In the genomic region with DNA sequence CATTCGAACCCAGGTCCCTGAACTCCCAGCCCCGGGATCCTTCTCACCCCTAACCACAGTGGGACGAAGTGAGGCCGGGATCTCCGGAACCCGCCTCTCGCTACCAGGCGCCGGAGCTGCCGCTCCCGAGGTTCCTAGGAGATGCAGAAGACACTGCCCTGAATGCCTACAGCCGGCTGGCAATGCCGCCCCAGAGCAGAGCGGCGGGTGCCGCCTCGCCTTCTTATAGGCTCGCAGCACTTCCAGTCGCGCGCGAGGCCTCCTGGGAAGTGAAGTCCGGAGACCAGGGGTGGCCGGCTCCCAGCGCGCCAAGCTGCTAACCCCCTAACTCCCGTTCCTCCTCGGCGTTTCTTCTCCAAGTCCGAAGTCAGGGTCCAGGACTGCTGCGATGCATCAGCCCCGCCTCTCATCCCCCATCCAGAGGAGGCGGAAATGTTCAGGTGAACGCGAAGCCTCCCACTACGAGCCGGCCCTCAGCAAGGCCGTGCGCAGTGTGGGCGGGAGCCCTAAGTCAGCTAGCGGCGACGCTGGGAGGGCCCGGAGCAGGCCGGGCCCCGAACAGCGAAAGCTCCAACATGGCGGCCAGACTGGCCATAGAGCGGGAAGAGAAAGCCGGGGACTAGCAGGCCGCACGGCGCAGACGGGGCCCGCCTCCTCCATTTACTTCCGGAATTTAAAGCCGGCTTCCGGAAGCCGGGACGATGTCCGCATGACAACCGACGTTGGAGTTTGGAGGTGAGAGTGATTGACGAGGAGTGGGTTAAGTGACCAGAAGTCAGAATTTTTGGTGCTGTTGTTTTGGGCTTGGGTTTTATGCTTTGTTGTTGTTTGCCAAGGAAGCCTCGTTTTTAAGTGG, we compare ENCODE assay signal across 8 cellular contexts. TPM values are rescaled to one million over a fixed set of nuclear protein-coding genes. Genes with fewer than 3 reads are reported as not detected.
DNase-seq lines count a peak whose midpoint lies in the region; ATAC-seq, FAIRE-seq and TF ChIP-seq lines count a peak whose summit lies in the region.

A gene with protein sequence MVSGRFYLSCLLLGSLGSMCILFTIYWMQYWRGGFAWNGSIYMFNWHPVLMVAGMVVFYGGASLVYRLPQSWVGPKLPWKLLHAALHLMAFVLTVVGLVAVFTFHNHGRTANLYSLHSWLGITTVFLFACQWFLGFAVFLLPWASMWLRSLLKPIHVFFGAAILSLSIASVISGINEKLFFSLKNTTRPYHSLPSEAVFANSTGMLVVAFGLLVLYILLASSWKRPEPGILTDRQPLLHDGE (minus strand): TSS at position 197 of the 856 bp plus-strand sequence. CDS start 5,169 bp downstream, outside the sequence.
A gene (plus strand): TSS at position 689 of the 856 bp plus-strand sequence. CDS start 2,017 bp downstream, outside the sequence.

- H2AFZ ChIP-seq in mammary epithelial cell (ENCODE audit: low read depth, low read length): peak within 1 kb of the TSS; percentile 95
- peak within 1 kb of the TSS; percentile 87 for H2AFZ ChIP-seq in smooth muscle cell (ENCODE audit: low read depth)

- POLR2A ChIA-PET in A549 (lab: Yijun Ruan, JAX): interaction anchor here (0.6 to 5.2 kb wide), 23 partner anchors 8 to 1212 kb away, joined by 3 to 67 read pairs (median 8); a partner anchor contains a TSS

- BruUV-seq in mammary epithelial cell (replicated peaks; lab: Mats Ljungman, UMichigan): no TSS peak

- intact Hi-C loops in mammary epithelial cell (cut with micrococcal nuclease): loop anchor here (1.0 to 2.0 kb wide), 5 partner anchors 7 to 29 kb away; a partner anchor contains a TSS

- H3K9me3 ChIP-seq in A549 (no peaks in the 10 kb centered on the region), WERI-Rb-1 (ENCODE audit: severe bottlenecking) (no peaks in the 10 kb centered on the region), mammary epithelial cell (replicated peaks; ENCODE audit: insufficient read depth, low read length) (no peaks in the 10 kb centered on the region), smooth muscle cell (replicated peaks; ENCODE audit: low read depth) (no peaks in the 10 kb centered on the region)

- peaks cover 52% of the 10 kb centered on the region for H3K79me2 ChIP-seq in mammary epithelial cell (ENCODE audit: insufficient read depth, low read length)
- peaks cover 27% of the 10 kb centered on the region for H3K79me2 ChIP-seq in smooth muscle cell (ENCODE audit: low read depth)

- CTCF ChIA-PET in A549 (lab: Yijun Ruan, JAX) (interaction anchor here (1.0 to 33.1 kb wide), 8 partner anchors 9 to 107 kb away, joined by 3 to 521 read pairs (median 10); a partner anchor contains a TSS), mammary epithelial cell (lab: Charles Lee; ENCODE audit: low non-redundant PET) (interaction anchor here (1.2 to 1.5 kb wide), 2 partner anchors 24 to 26 kb away, joined by 7 to 9 read pairs; no protein-coding TSS in a partner anchor)

- ATAC-seq in A549 (peak; percentile 98), GM18861 (IDR thresholded peaks at IDR 0.05; ENCODE audit: unreplicated experiment) (peak; percentile 82), HG03097 (IDR thresholded peaks at IDR 0.05; ENCODE audit: low FRiP score, unreplicated experiment) (peak; percentile 74)

- H3K27me3 ChIP-seq in WERI-Rb-1 (ENCODE audit: insufficient read depth, low read depth, severe bottlenecking) (no peaks in the 10 kb centered on the region), mammary epithelial cell (ENCODE audit: insufficient read depth, low read length) (no peaks in the 10 kb centered on the region), smooth muscle cell (ENCODE audit: low read depth) (no peaks in the 10 kb centered on the region)

- 1% methylated on average over 46 of the region's 65 CpGs for WGBS in A549 (ENCODE audit: missing lambda C conversion rate)
- 2% methylated on average over 22 of the region's 65 CpGs for WGBS in mammary epithelial cell (ENCODE audit: low coverage, missing lambda C conversion rate)
- WGBS in smooth muscle cell (ENCODE audit: low lambda C conversion rate): under 1% methylated on average over 65 of the region's 65 CpGs

- no peak for TF ChIP-seq RAD21 in A549 (conservative IDR thresholded peaks at IDR 0.05 in 1 of 2, IDR thresholded peaks at IDR 0.05 in 1 of 2)

- peaks cover 15% of the 10 kb centered on the region; the same call in 2 of the 3 replicates for H3K4me1 ChIP-seq in A549
- H3K4me1 ChIP-seq in mammary epithelial cell (ENCODE audit: insufficient read depth, low read length): peaks cover 13% of the 10 kb centered on the region
- H3K4me1 ChIP-seq in smooth muscle cell (ENCODE audit: low read depth): peaks cover 18% of the 10 kb centered on the region

- H3K27ac ChIP-seq in A549 (peak within 1 kb of the TSS; percentile 96 to 97), WERI-Rb-1 (peak within 1 kb of the TSS; percentile 100), mammary epithelial cell (ENCODE audit: insufficient read depth, low read depth, low read length) (peak within 1 kb of the TSS; percentile 77), smooth muscle cell (ENCODE audit: low read depth) (peak within 1 kb of the TSS; percentile 96)

- FAIRE-seq in A549 (lab: Jason Lieb, UNC): no peak

- H3K4me3 ChIP-seq in A549 (peak within 1 kb of the TSS; percentile 82), WERI-Rb-1 (ENCODE audit: low read depth, low read length) (peak within 1 kb of the TSS; percentile 91), mammary epithelial cell (replicated peaks in 1 of 3; ENCODE audit: insufficient read depth in 1 of 3, low read depth in 2 of 3, low read length in 3 of 3) (peak within 1 kb of the TSS; percentile 59 to 76 (median 67)), smooth muscle cell (peak within 1 kb of the TSS; percentile 75)

- no peak for TF ChIP-seq EP300 in A549 (IDR thresholded peaks at IDR 0.05)

- in situ Hi-C loops in mammary epithelial cell (cut with MboI; ENCODE audit: low sequenced_read_pairs in 2 of 2): no loop called here

- TF ChIP-seq CTCF in A549 (IDR thresholded peaks at IDR 0.05): no peak
- no peak for TF ChIP-seq CTCF in WERI-Rb-1 (IDR thresholded peaks at IDR 0.05; ENCODE audit: low read depth, low read length)
- no peak for TF ChIP-seq CTCF in mammary epithelial cell (conservative IDR thresholded peaks at IDR 0.05 in 1 of 2, IDR thresholded peaks at IDR 0.05 in 1 of 2; ENCODE audit: extremely low read depth in 1 of 2, insufficient read depth in 1 of 2, low read depth in 1 of 2, low read length in 2 of 2)
- no peak for TF ChIP-seq CTCF in smooth muscle cell (IDR thresholded peaks at IDR 0.05; ENCODE audit: borderline replicate concordance, insufficient read depth, poor library complexity, severe bottlenecking)

- DNase-seq in A549 (ENCODE audit: low read depth in 1 of 2, low spot score in 1 of 2): peak; percentile 95 to 96
- DNase-seq in NCI-H2171 treated with DMSO at 0.1 percent for 48 hours (lab: John Stamatoyannopoulos, UW): peak; percentile 97
- peak; percentile 94 for DNase-seq in WERI-Rb-1
- DNase-seq in mammary epithelial cell: peak; percentile 96
- peak; percentile 97 for DNase-seq in iPS-NIHi11 (ENCODE audit: low spot score)
- peak; percentile 91 for DNase-seq in smooth muscle cell (lab: John Stamatoyannopoulos, UW; ENCODE audit: unreplicated experiment)

- peak; percentile 94 for TF ChIP-seq POLR2A in A549 (IDR thresholded peaks at IDR 0.05; ENCODE audit: low read length)

- H3K9ac ChIP-seq in mammary epithelial cell (ENCODE audit: insufficient read depth, low read length) (peak within 1 kb of the TSS; percentile 95), smooth muscle cell (ENCODE audit: low read depth) (peak within 1 kb of the TSS; percentile 95)

- dilution Hi-C loops in mammary epithelial cell (cut with HindIII; ENCODE audit: low sequenced_read_pairs): no loop called here

- H3F3A ChIP-seq in smooth muscle cell (ENCODE audit: low read depth): no peaks in the 10 kb centered on the region

- H3K4me2 ChIP-seq in A549 (peak within 1 kb of the TSS; percentile 83), mammary epithelial cell (ENCODE audit: insufficient read depth, low read depth, low read length) (peak within 1 kb of the TSS; percentile 89), smooth muscle cell (peak within 1 kb of the TSS; percentile 90)

- H3K36me3 ChIP-seq in WERI-Rb-1 (peaks cover 39% of the 10 kb centered on the region), mammary epithelial cell (ENCODE audit: insufficient read depth, low read length) (peaks cover 5% of the 10 kb centered on the region), smooth muscle cell (ENCODE audit: low read depth) (no peaks in the 10 kb centered on the region)

- H4K20me1 ChIP-seq in mammary epithelial cell (ENCODE audit: insufficient read depth, low read length): no peaks in the 10 kb centered on the region
- H4K20me1 ChIP-seq in smooth muscle cell (ENCODE audit: low read depth): no peaks in the 10 kb centered on the region

TF ChIP-seq in A549, 52 proteins besides CTCF, POLR2A, EP300 and RAD21 (continues in another document):
- no peak for TF ChIP-seq SMC3 (IDR thresholded peaks at IDR 0.05)
- TF ChIP-seq CHD2 (IDR thresholded peaks at IDR 0.05; ENCODE audit: low read length, partially characterized antibody): no peak
- TF ChIP-seq CBX2 (IDR thresholded peaks at IDR 0.05; ENCODE audit: borderline replicate concordance, low read depth): no peak

RNA-seq across cellular contexts. Expression of the first gene that starts in this region (rescaled TPM):
- polyA plus RNA-seq in A549 (2011; rRNA removed) (50.8 and 58.1 TPM in 2 replicates), A549 (2017; fragmentation: RNase III; extraction: RNeasy Plus Mini Kit Qiagen cat#74134 plus additional on column Dnase treatment) (50.4 to 56.9 TPM (median 55.4 TPM) in 3 replicates), mammary epithelial cell (59.4 TPM), smooth muscle cell (23.7 and 25.1 TPM in 2 replicates)
- polyA plus RNA-seq in A549 (2012; cell fraction: cytosol; rRNA removed): 93.2 and 118 TPM in 2 replicates
- 154 and 157 TPM in 2 replicates for polyA plus RNA-seq in A549 (2012; cell fraction: nucleus; rRNA removed)
- 69.8 and 77.4 TPM in 2 replicates for polyA minus RNA-seq in A549 (2011; rRNA and poly(A)+ RNA removed)
- total RNA-seq in mammary epithelial cell (10 to 100 TPM; 65.8 to 74.8 TPM), smooth muscle cell (19.1 and 23.9 TPM in 2 replicates)
- polyA minus RNA-seq in mammary epithelial cell: 78.6 TPM

RNA-seq across cellular contexts. Expression of the second gene that starts in this region (rescaled TPM):
- polyA plus RNA-seq in A549 (2011; rRNA removed): 143 and 156 TPM in 2 replicates
- 80.0 and 101 TPM in 2 replicates for polyA plus RNA-seq in A549 (2012; cell fraction: cytosol; rRNA removed)
- 61.0 and 95.1 TPM in 2 replicates for polyA plus RNA-seq in A549 (2012; cell fraction: nucleus; rRNA removed)
- polyA plus RNA-seq in A549 (2017; fragmentation: RNase III; extraction: RNeasy Plus Mini Kit Qiagen cat#74134 plus additional on column Dnase treatment): 80.3 to 95.6 TPM (median 88.2 TPM) in 3 replicates
- polyA minus RNA-seq in A549 (2011; rRNA and poly(A)+ RNA removed): 54.6 and 62.6 TPM in 2 replicates
- total RNA-seq in mammary epithelial cell: 10 to 100 TPM; 40.2 to 81.9 TPM
- polyA plus RNA-seq in mammary epithelial cell: 57.8 TPM
- polyA minus RNA-seq in mammary epithelial cell: 31.5 TPM
- 34.6 and 44.2 TPM in 2 replicates for total RNA-seq in smooth muscle cell
- polyA plus RNA-seq in smooth muscle cell: 51.4 and 54.6 TPM in 2 replicates

Comparison
In these comparisons a context has a peak if more than half of its experiments do, and no peak if none do; other contexts are left out.
1. Peak in every context shown above with its lines: DNase-seq, ATAC-seq, H3K4me3 ChIP-seq and H3K27ac ChIP-seq.